ENCODE assay signal across 8 cellular contexts in genomic region chr4:38062088-38062893, GRCh38.
DNase-seq lines count a peak whose midpoint lies in the region; ATAC-seq, FAIRE-seq and TF ChIP-seq lines count a peak whose summit lies in the region.

No MANE protein-coding gene starts in this region.

- peak overlapping the region; percentile 82 for H3K4me3 Mint-ChIP-seq in T-helper 1 cell treated with Interleukin-12 subunit alpha and Interleukin-12 subunit beta and Interleukin-4 antibody, amounts not matched to agents 30 μg/mL and 1 μg/mL, for 36 hours

- WGBS in aorta, 2 donors, result 3% methylated on average over 13 of the region's 13 CpGs

- intact Hi-C loops in aorta (cut with DNase I), result loop anchor here (5.0 to 10.0 kb wide), 6 partner anchors 115 to 670 kb away; no protein-coding TSS in a partner anchor

- H3K4me1 ChIP-seq in right atrium auricular region, result peaks cover 0 to 16% of the 10 kb centered on the region in 2 donors
- no peaks in the 10 kb centered on the region for H3K4me1 ChIP-seq in aorta (ENCODE audit: control insufficient read depth in 1 of 2, insufficient read depth in 2 of 2, low read length in 2 of 2)

- no peaks in the 10 kb centered on the region for H3K27me3 ChIP-seq in MG63
- no peaks in the 10 kb centered on the region for H3K27me3 ChIP-seq in right atrium auricular region
- no peaks in the 10 kb centered on the region for H3K27me3 ChIP-seq in aorta (ENCODE audit: control insufficient read depth in 1 of 2, insufficient read depth in 2 of 2, low read length in 1 of 2)

- DNase-seq in GM12892 (ENCODE audit: insufficient read length), result peak; percentile 41
- DNase-seq in MG63, result peak; percentile 49
- peak; percentile 74 for DNase-seq in amniotic epithelial cell (ENCODE audit: low read depth)
- DNase-seq in right atrium auricular region (ENCODE audit: low spot score), result peak; percentile 89
- no peak for DNase-seq in retinal pigment epithelial cell (ENCODE audit: low read depth)
- DNase-seq in aorta, result peak; percentile 83 to 86

- H3K9me3 Mint-ChIP-seq in T-helper 1 cell treated with Interleukin-12 subunit alpha and Interleukin-12 subunit beta and Interleukin-4 antibody, amounts not matched to agents 30 μg/mL and 1 μg/mL, for 36 hours, result no peaks in the 10 kb centered on the region

- H3K36me3 ChIP-seq in MG63 (no peaks in the 10 kb centered on the region), right atrium auricular region (peaks cover 34% of the 10 kb centered on the region), aorta (ENCODE audit: control insufficient read depth in 1 of 2, insufficient read depth in 2 of 2, low read length in 1 of 2) (peaks cover under 1 to 3% of the 10 kb centered on the region in 2 donors)

- ATAC-seq in aorta (ENCODE audit: low FRiP score), result peak; percentile 86

- TF ChIP-seq POLR2A in GM12892 (IDR thresholded peaks at IDR 0.05; ENCODE audit: low read depth, low read length), result no peak

- TF ChIP-seq CTCF in 22Rv1 (IDR thresholded peaks at IDR 0.05) (peak; percentile 92), right atrium auricular region (IDR thresholded peaks at IDR 0.05) (peak; percentile 62 to 87), retinal pigment epithelial cell (conservative IDR thresholded peaks at IDR 0.05; ENCODE audit: low read depth, low read length) (peak; percentile 82)

- no peaks in the 10 kb centered on the region for H3K27me3 Mint-ChIP-seq in T-helper 1 cell treated with Interleukin-12 subunit alpha and Interleukin-12 subunit beta and Interleukin-4 antibody, amounts not matched to agents 30 μg/mL and 1 μg/mL, for 36 hours (ENCODE audit: low read depth)

- H3K27ac Mint-ChIP-seq in T-helper 1 cell treated with Interleukin-12 subunit alpha and Interleukin-12 subunit beta and Interleukin-4 antibody, amounts not matched to agents 30 μg/mL and 1 μg/mL, for 36 hours, result no peak overlapping the region

- H3K9me3 ChIP-seq in MG63 (no peaks in the 10 kb centered on the region), right atrium auricular region (no peaks in the 10 kb centered on the region), aorta (ENCODE audit: control insufficient read depth, low read length) (no peaks in the 10 kb centered on the region)

- H3K27ac ChIP-seq in 22Rv1 (no peak overlapping the region), right atrium auricular region (peak overlapping the region; percentile 35 to 53), aorta (ENCODE audit: low read depth in 1 of 2, low read length in 2 of 2) (peak overlapping the region; percentile 7 to 82)

- peaks cover 23% of the 10 kb centered on the region for H3K36me3 Mint-ChIP-seq in T-helper 1 cell treated with Interleukin-12 subunit alpha and Interleukin-12 subunit beta and Interleukin-4 antibody, amounts not matched to agents 30 μg/mL and 1 μg/mL, for 36 hours (ENCODE audit: low read depth)

- peak; percentile 90 for FAIRE-seq in GM12892 (lab: Jason Lieb, UNC)

- H3K4me3 ChIP-seq in MG63, result no peak overlapping the region
- peak overlapping the region; percentile 23 to 31 for H3K4me3 ChIP-seq in right atrium auricular region
- no peak overlapping the region for H3K4me3 ChIP-seq in retinal pigment epithelial cell (ENCODE audit: low read length)
- H3K4me3 ChIP-seq in aorta (ENCODE audit: low read length in 2 of 2), result peak overlapping the region; percentile 29 to 55

- H3K4me1 Mint-ChIP-seq in T-helper 1 cell treated with Interleukin-12 subunit alpha and Interleukin-12 subunit beta and Interleukin-4 antibody, amounts not matched to agents 30 μg/mL and 1 μg/mL, for 36 hours (ENCODE audit: low read depth), result peaks cover 13% of the 10 kb centered on the region

Comparison
In these comparisons a context has a peak if more than half of its experiments do, and no peak if none do; other contexts are left out.
1. H3K4me3 ChIP-seq: peak in right atrium auricular region (2 of 2) and aorta (2 of 2); none in MG63 (single experiment) and retinal pigment epithelial cell (single experiment).
2. Peak in every context shown above with its lines, with median percentiles within 50 percentile points of each other: CTCF ChIP-seq.